ENCODE assay signal across 20 cellular contexts in genomic region chr12:52946334-52946733, GRCh38. TPM values are rescaled to one million over a fixed set of nuclear protein-coding genes. Genes with fewer than 3 reads are reported as not detected.
A peak's percentile ranks its signal among the peaks of the same experiment; 100 is the strongest.
DNase-seq lines count a peak whose midpoint lies in the region; ATAC-seq, FAIRE-seq and TF ChIP-seq lines count a peak whose summit lies in the region.
"Had no signal": no experiment of that assay in that cellular context is flagged by ENCODE, and none has a peak within 500 bp of the region (broad histone marks: within the 10 kb centered on the region; RNA-seq: fewer than 3 reads in every experiment).

No MANE protein-coding gene starts in this region.

- no peak overlapping the region; the same call in 1 of the 2 replicates for H3K4ac ChIP-seq in H9 (ENCODE audit: low read depth, low read length)

- no peaks in the 10 kb centered on the region for H3K27me3 ChIP-seq in H9 (ENCODE audit: insufficient read depth, low read length)
- no peaks in the 10 kb centered on the region for H3K27me3 ChIP-seq in K562 (ENCODE audit: control insufficient read depth in 2 of 2, insufficient read depth in 2 of 2, low read length in 2 of 2)
- H3K27me3 ChIP-seq in left lung: peaks cover 0 to 23% of the 10 kb centered on the region in 2 donors
- peaks cover 0 to 4% of the 10 kb centered on the region in 2 donors for H3K27me3 ChIP-seq in small intestine (ENCODE audit: control insufficient read depth in 2 of 2, insufficient read depth in 2 of 2, low read length in 2 of 2)
- peaks cover 6 to 19% (median 12%) of the 10 kb centered on the region in 3 donors for H3K27me3 ChIP-seq in sigmoid colon
- H3K27me3 ChIP-seq: testis had no signal

- intact Hi-C loops in K562 (cut with micrococcal nuclease) (no loop called here), left lung (cut with DNase I) (no loop called here), sigmoid colon (cut with DNase I) (no loop called here)

- no CpG with 5 or more reads among the region's 1 CpG for WGBS in H9 (ENCODE audit: extremely low coverage, insufficient read length, low lambda C conversion rate)
- 9% methylated on average over 1 of the region's 1 CpG for WGBS in K562 (ENCODE audit: insufficient coverage, low coverage, missing lambda C conversion rate)
- WGBS in small intestine, 3 donors: 0 to 19% (median 18%) methylated on average over 1 of the region's 1 CpG
- 0 to 9% methylated on average over 1 of the region's 1 CpG for WGBS in sigmoid colon, 2 donors

- H4K5ac ChIP-seq in H9 (ENCODE audit: insufficient read length, low read depth, low read length): no peak overlapping the region

- H2AFZ ChIP-seq in H9 (ENCODE audit: low read length) (no peak overlapping the region), K562 (ENCODE audit: low read depth, low read length) (no peak overlapping the region)

- H2BK120ac ChIP-seq in H9 (ENCODE audit: low read depth, low read length, poor library complexity, severe bottlenecking): no peak overlapping the region

- no TSS peak for BruUV-seq in K562 (replicated peaks; lab: Mats Ljungman, UMichigan)

- TF ChIP-seq EP300 in K562 (IDR thresholded peaks at IDR 0.05; ENCODE audit: low read length) (no peak), sigmoid colon (IDR thresholded peaks at IDR 0.05) (no peak)

- H3K4me3 ChIP-seq in K562: no peak overlapping the region
- H3K4me3 ChIP-seq in left lung: no peak overlapping the region
- no peak overlapping the region for H3K4me3 ChIP-seq in small intestine (ENCODE audit: low read depth in 1 of 2, low read length in 2 of 2)
- no peak overlapping the region for H3K4me3 ChIP-seq in sigmoid colon
- H3K4me3 ChIP-seq: BLaER1 treated with 17β-estradiol and CSF1 and Interleukin-3, amounts not matched to agents 10 nM and 100 nM; testis had no signal

- peak overlapping the region; percentile 89 for H3K27ac ChIP-seq in H9 (ENCODE audit: insufficient read length, low read depth, low read length)
- H3K27ac ChIP-seq in K562 (ENCODE audit: extremely low read depth, low read depth, low read length): 0 out of 3 replicates have a peak overlapping the region, but pooled peaks have one; percentile 8
- H3K27ac ChIP-seq in left lung: peak overlapping the region; percentile 13 to 57
- peak overlapping the region; percentile 6 to 53 for H3K27ac ChIP-seq in small intestine (ENCODE audit: low read depth in 1 of 2, low read length in 1 of 2)
- no peak overlapping the region for H3K27ac ChIP-seq in sigmoid colon
- H3K27ac ChIP-seq: BLaER1 treated with 17β-estradiol and CSF1 and Interleukin-3, amounts not matched to agents 10 nM and 100 nM; parathyroid adenoma; testis had no signal

- H3K79me2 ChIP-seq in H9 (ENCODE audit: insufficient read depth, low read length) (peaks cover 10% of the 10 kb centered on the region; the same call in 1 of the 2 replicates), K562 (ENCODE audit: control insufficient read depth, insufficient read depth, low read length) (peaks cover 38% of the 10 kb centered on the region)
- H3K79me2 ChIP-seq: parathyroid adenoma had no signal

- H3K36me3 ChIP-seq in K562 (ENCODE audit: control insufficient read depth, insufficient read depth, low read length): peaks cover 26% of the 10 kb centered on the region
- H3K36me3 ChIP-seq in left lung: peaks cover 0 to 2% of the 10 kb centered on the region in 2 donors
- peaks cover 0 to 5% of the 10 kb centered on the region in 2 donors for H3K36me3 ChIP-seq in small intestine (ENCODE audit: control insufficient read depth in 2 of 2, insufficient read depth in 2 of 2, low read length in 2 of 2)
- H3K36me3 ChIP-seq in sigmoid colon: no peaks in the 10 kb centered on the region
- H3K36me3 ChIP-seq: BLaER1 treated with 17β-estradiol and CSF1 and Interleukin-3, amounts not matched to agents 10 nM and 100 nM had no signal

- no peak overlapping the region for H2BK5ac ChIP-seq in H9 (ENCODE audit: insufficient read length, low read length)

- no peak for DNase-seq in H9
- DNase-seq in K562 (ENCODE audit: extremely low read depth in 1 of 4, low spot score in 3 of 4): no peak
- no peak for DNase-seq in left lung
- DNase-seq in small intestine: no peak
- DNase-seq in NCI-H748 treated with DMSO at 0.1 percent for 48 hours (lab: John Stamatoyannopoulos, UW): no peak
- no peak for DNase-seq in sigmoid colon
- no peak for DNase-seq in AG08395 (ENCODE audit: low spot score)
- DNase-seq: activated CD8-positive, alpha-beta memory T cell treated with anti-CD3 and anti-CD28 coated beads, Interleukin-2, amount 50 U/mL, for 4 hours; cerebellar nuclear complex; DMS79; NCI-H1092; NCI-H446; stimulated activated CD4-positive, alpha-beta T cell treated with anti-CD3 and anti-CD28 coated beads, Interleukin-12 subunit alpha, Interleukin-12 subunit beta, amount 100 ng/mL, for 4 hours had no signal

- H4K8ac ChIP-seq in H9 (replicated peaks; ENCODE audit: insufficient read length, low read depth, low read length): no peak overlapping the region

- CTCF ChIA-PET in K562 (lab: Yijun Ruan, JAX; ENCODE audit: low intra/inter-chr PET ratio): interaction anchor here (0.6 kb wide), 1 partner anchor 22 kb away, joined by 3 read pairs; no protein-coding TSS in a partner anchor

- no peak overlapping the region for H4K91ac ChIP-seq in H9 (ENCODE audit: insufficient read length, low read depth, low read length)

- TF ChIP-seq POLR2A in K562 (conservative IDR thresholded peaks at IDR 0.05) (no peak), sigmoid colon (IDR thresholded peaks at IDR 0.05) (no peak)

- peaks cover 14% of the 10 kb centered on the region for H3K23me2 ChIP-seq in H9 (ENCODE audit: insufficient read length, low read depth, low read length, poor library complexity, severe bottlenecking)

- H2BK12ac ChIP-seq in H9 (ENCODE audit: insufficient read length, low read depth, low read length): peak overlapping the region; percentile 36

- no peak for TF ChIP-seq RAD21 in K562 (CRISPR knock-in tag; conservative IDR thresholded peaks at IDR 0.05 in 1 of 2, IDR thresholded peaks at IDR 0.05 in 1 of 2)

- H2AK5ac ChIP-seq in H9 (ENCODE audit: insufficient read length, low read length): no peak overlapping the region

- peaks cover 4% of the 10 kb centered on the region for H3K79me1 ChIP-seq in H9 (ENCODE audit: insufficient read depth, low read depth, low read length, poor library complexity, severe bottlenecking)

- H2BK15ac ChIP-seq in H9 (ENCODE audit: low read depth, low read length): no peak overlapping the region

- H3K9ac ChIP-seq in H9 (ENCODE audit: extremely low read depth, insufficient read length, low read length) (no peak overlapping the region), K562 (ENCODE audit: insufficient read depth in 1 of 2, low read depth in 2 of 2, low read length in 2 of 2) (peak overlapping the region; percentile 12 to 83; a peak in 2 of 4 replicates)
- H3K9ac ChIP-seq: BLaER1 treated with 17β-estradiol and CSF1 and Interleukin-3, amounts not matched to agents 10 nM and 100 nM; parathyroid adenoma had no signal

- in situ Hi-C loops in K562 (cut with MboI): no loop called here

- peaks cover 69 to 79% of the 10 kb centered on the region in 2 experiments for H3K4me1 Mint-ChIP-seq in H9

- no peaks in the 10 kb centered on the region for H3K9me3 Mint-ChIP-seq in H9
- H3K9me3 Mint-ChIP-seq: activated naive CD4-positive, alpha-beta T cell treated with anti-CD3 and anti-CD28 coated beads, Interleukin-2, amount 50 U/mL, for 72 hours had no signal

- TF ChIP-seq CTCF in H9 (conservative IDR thresholded peaks at IDR 0.05) (no peak), K562 (IDR thresholded peaks at IDR 0.05 in 2 of 3, conservative IDR thresholded peaks at IDR 0.05 in 1 of 3; ENCODE audit: insufficient read depth in 2 of 3, low read depth in 1 of 3, low read length in 3 of 3) (no peak), left lung (IDR thresholded peaks at IDR 0.05) (no peak), sigmoid colon (IDR thresholded peaks at IDR 0.05) (no peak)

- peak; percentile 11 for FAIRE-seq in K562 (lab: Jason Lieb, UNC)
- no peak for FAIRE-seq in small intestine (lab: Jason Lieb, UNC)
- FAIRE-seq: HTR-8/SVneo had no signal

- H3K27me3 Mint-ChIP-seq in H9 (ENCODE audit: low read depth): no peaks in the 10 kb centered on the region

- H3K9me3 ChIP-seq in H9 (ENCODE audit: control insufficient read depth, low read depth, low read length) (no peaks in the 10 kb centered on the region), K562 (replicated peaks; ENCODE audit: control insufficient read depth, insufficient read depth, low read depth, low read length) (no peaks in the 10 kb centered on the region), left lung (no peaks in the 10 kb centered on the region), small intestine (ENCODE audit: control insufficient read depth, low read depth) (no peaks in the 10 kb centered on the region), sigmoid colon (no peaks in the 10 kb centered on the region)
- H3K9me3 ChIP-seq: BLaER1 treated with 17β-estradiol and CSF1 and Interleukin-3, amounts not matched to agents 10 nM and 100 nM; testis had no signal

- H3K36me3 Mint-ChIP-seq in H9 (ENCODE audit: insufficient read depth in 1 of 3, low read depth in 3 of 3): peaks cover 19 to 21% (median 20%) of the 10 kb centered on the region in 3 experiments; a peak in 6 of 7 replicates
- H3K36me3 Mint-ChIP-seq: activated naive CD4-positive, alpha-beta T cell treated with anti-CD3 and anti-CD28 coated beads, Interleukin-2, amount 50 U/mL, for 72 hours had no signal

- no peak overlapping the region for H2BK20ac ChIP-seq in H9 (ENCODE audit: low read depth, low read length, poor library complexity, severe bottlenecking)

- H4K20me1 ChIP-seq in H9 (ENCODE audit: control insufficient read depth, insufficient read depth, insufficient read length): no peaks in the 10 kb centered on the region
- H4K20me1 ChIP-seq in K562 (replicated peaks; ENCODE audit: control insufficient read depth, insufficient read depth, low read length): peaks cover 3% of the 10 kb centered on the region
- H4K20me1 ChIP-seq: BLaER1 treated with 17β-estradiol and CSF1 and Interleukin-3, amounts not matched to agents 10 nM and 100 nM had no signal

- H3K27ac Mint-ChIP-seq in H9: peak overlapping the region; percentile 95 to 98 (median 96); a peak in 5 of 7 replicates
- H3K27ac Mint-ChIP-seq: activated naive CD4-positive, alpha-beta T cell treated with anti-CD3 and anti-CD28 coated beads, Interleukin-2, amount 50 U/mL, for 72 hours had no signal

- H3K4me3 Mint-ChIP-seq in H9: peak overlapping the region in 1 of 2 experiments; percentile 65; a peak in 3 of 5 replicates

- peaks cover 22% of the 10 kb centered on the region for H3K4me1 ChIP-seq in H9 (ENCODE audit: insufficient read depth, low read length)
- peaks cover 63 to 65% of the 10 kb centered on the region in 2 experiments for H3K4me1 ChIP-seq in K562 (replicated peaks in 1 of 2; ENCODE audit: control insufficient read depth in 2 of 2, insufficient read depth in 2 of 2, low read length in 2 of 2)
- peaks cover 5 to 14% of the 10 kb centered on the region in 2 donors for H3K4me1 ChIP-seq in left lung
- H3K4me1 ChIP-seq in small intestine (ENCODE audit: control insufficient read depth in 2 of 2, insufficient read depth in 1 of 2, low read depth in 1 of 2, low read length in 1 of 2): peaks cover 3 to 5% of the 10 kb centered on the region in 2 donors
- peaks cover 0 to 11% (median 9%) of the 10 kb centered on the region in 4 donors for H3K4me1 ChIP-seq in sigmoid colon
- H3K4me1 ChIP-seq: BLaER1 treated with 17β-estradiol and CSF1 and Interleukin-3, amounts not matched to agents 10 nM and 100 nM had no signal

- no peak overlapping the region for H3K56ac ChIP-seq in H9 (ENCODE audit: insufficient read length, low read depth, low read length)

- H3K18ac ChIP-seq in H9 (ENCODE audit: insufficient read length, low read depth, low read length): no peak overlapping the region

- H3K23ac ChIP-seq in H9 (ENCODE audit: insufficient read length, low read depth, low read length): no peak overlapping the region

- no peak for ATAC-seq in K562
- ATAC-seq in left lung: no peak
- no peak for ATAC-seq in HG03039 (IDR thresholded peaks at IDR 0.05; ENCODE audit: unreplicated experiment)
- ATAC-seq: activated naive CD4-positive, alpha-beta T cell treated with anti-CD3 and anti-CD28 coated beads, Interleukin-2, amount 50 U/mL, for 72 hours had no signal

- H3K14ac ChIP-seq in H9 (ENCODE audit: insufficient read depth, low read length): no peak overlapping the region

- no peak overlapping the region for H3T11ph ChIP-seq in H9 (ENCODE audit: low read length)

- POLR2A ChIA-PET in K562 (lab: Yijun Ruan, JAX): interaction anchor here (1.3 to 4.7 kb wide), 4 partner anchors 11 to 51 kb away, joined by 3 to 16 read pairs (median 8); no protein-coding TSS in a partner anchor

- H3K9me1 ChIP-seq in K562 (ENCODE audit: control insufficient read depth, insufficient read depth, low read length): no peaks in the 10 kb centered on the region

- peak overlapping the region; percentile 30 for H3K4me2 ChIP-seq in H9 (ENCODE audit: insufficient read depth, insufficient read length, low read length)
- no peak overlapping the region for H3K4me2 ChIP-seq in K562 (ENCODE audit: insufficient read depth, low read length)
- H3K4me2 ChIP-seq: BLaER1 treated with 17β-estradiol and CSF1 and Interleukin-3, amounts not matched to agents 10 nM and 100 nM had no signal

RNA-seq across cellular contexts. Expression of gene KRT18, which starts 2.6 kb away (rescaled TPM):
- total RNA-seq in H9 (2021) (245 and 263 TPM in 2 replicates), K562 (2014; rRNA removed) (486 and 561 TPM in 2 replicates), K562 (2014; rRNA removed; fragmentation: Illumina TruSeq; extraction: Trizol) (206 and 246 TPM in 2 replicates), K562 (2015; rRNA removed; fragmentation: Illumina TruSeq; extraction: Trizol) (279 and 281 TPM in 2 replicates), K562 (2021) (332 and 346 TPM in 2 replicates), left lung (100 to 1,000 TPM; 447 to 667 TPM), sigmoid colon (1 to 10 TPM; 1.5 to 3.9 (median 2.5) TPM)
- 104 and 217 TPM in 2 replicates for total RNA-seq in K562 (2011; cell fraction: chromatin; rRNA removed; ENCODE audit: low replicate concordance)
- total RNA-seq in K562 (2011; cell fraction: nucleolus; rRNA removed): 123 and 155 TPM in 2 replicates
- total RNA-seq in K562 (2011; cell fraction: nucleoplasm; rRNA removed): 141 and 184 TPM in 2 replicates
- polyA plus RNA-seq in K562 (2011; rRNA removed) (349 and 358 TPM in 2 replicates), K562 (2014; fragmentation: Illumina TruSeq; extraction: Trizol) (323 and 346 TPM in 2 replicates), K562 (2014; fragmentation: Nextera tagmentation; extraction: Ambion mirVana) (10 to 100 TPM; 26.3 to 34.2 TPM), K562 (2014; rRNA removed) (231 and 235 TPM in 2 replicates), small intestine (100 to 1,000 TPM; 484 to 728 (median 496) TPM), sigmoid colon (100 to 1,000 TPM; 596 to 847 (median 800) TPM)
- 448 and 603 TPM in 2 replicates for polyA plus RNA-seq in K562 (2011; cell fraction: cytosol; rRNA removed)
- 384 and 542 TPM in 2 replicates for polyA plus RNA-seq in K562 (2011; cell fraction: nucleus; rRNA removed)
- 369 and 519 TPM in 2 replicates for polyA plus RNA-seq in K562 (2012)
- 306 and 320 TPM in 2 replicates for polyA minus RNA-seq in K562 (2011; rRNA and poly(A)+ RNA removed)
- polyA minus RNA-seq in K562 (2011; cell fraction: cytosol; rRNA and poly(A)+ RNA removed): 439 and 476 TPM in 2 replicates
- 86.2 and 137 TPM in 2 replicates for polyA minus RNA-seq in K562 (2011; cell fraction: nucleus; rRNA and poly(A)+ RNA removed)
- total RNA-seq: OCI-LY7 had no signal

RNA-seq across cellular contexts. Expression of gene KRT8, which starts 41.5 kb away (rescaled TPM):
- 244 and 247 TPM in 2 replicates for total RNA-seq in H9 (2021)
- 132 and 303 TPM in 2 replicates for total RNA-seq in K562 (2011; cell fraction: chromatin; rRNA removed; ENCODE audit: low replicate concordance)
- total RNA-seq in K562 (2011; cell fraction: nucleolus; rRNA removed): 225 and 301 TPM in 2 replicates
- total RNA-seq in K562 (2011; cell fraction: nucleoplasm; rRNA removed): 196 and 242 TPM in 2 replicates
- total RNA-seq in K562 (2014; rRNA removed): 262 and 326 TPM in 2 replicates
- 157 and 159 TPM in 2 replicates for total RNA-seq in K562 (2014; rRNA removed; fragmentation: Illumina TruSeq; extraction: Trizol)
- 193 and 197 TPM in 2 replicates for total RNA-seq in K562 (2015; rRNA removed; fragmentation: Illumina TruSeq; extraction: Trizol)
- 364 and 392 TPM in 2 replicates for total RNA-seq in K562 (2021)
- polyA plus RNA-seq in K562 (2011; rRNA removed): 616 and 661 TPM in 2 replicates
- polyA plus RNA-seq in K562 (2011; cell fraction: cytosol; rRNA removed): 730 and 1,428 TPM in 2 replicates
- polyA plus RNA-seq in K562 (2011; cell fraction: nucleus; rRNA removed): 253 and 293 TPM in 2 replicates
- 420 and 432 TPM in 2 replicates for polyA plus RNA-seq in K562 (2012)
- polyA plus RNA-seq in K562 (2014; fragmentation: Illumina TruSeq; extraction: Trizol): 260 and 315 TPM in 2 replicates
- 10 to 100 TPM; 41.5 to 49.8 TPM for polyA plus RNA-seq in K562 (2014; fragmentation: Nextera tagmentation; extraction: Ambion mirVana)
- 388 and 435 TPM in 2 replicates for polyA plus RNA-seq in K562 (2014; rRNA removed)
- 930 and 1,077 TPM in 2 replicates for polyA minus RNA-seq in K562 (2011; rRNA and poly(A)+ RNA removed)
- polyA minus RNA-seq in K562 (2011; cell fraction: cytosol; rRNA and poly(A)+ RNA removed): 578 and 629 TPM in 2 replicates
- polyA minus RNA-seq in K562 (2011; cell fraction: nucleus; rRNA and poly(A)+ RNA removed): 134 and 183 TPM in 2 replicates
- 1,000 to 10,000 TPM in 1 of 2 donors, 100 to 1,000 TPM in 1; 583 to 1,126 TPM for total RNA-seq in left lung
- 1,000 to 10,000 TPM; 2,417 to 3,002 (median 2,429) TPM for polyA plus RNA-seq in small intestine
- total RNA-seq in sigmoid colon: 10 to 100 TPM; 20.6 to 63.1 (median 35.5) TPM
- 1,000 to 10,000 TPM; 3,181 to 3,526 (median 3,402) TPM for polyA plus RNA-seq in sigmoid colon

RNA-seq across cellular contexts. Expression of gene EIF4B, which starts 59.9 kb away (rescaled TPM):
- total RNA-seq in H9 (2021) (713 and 723 TPM in 2 replicates), K562 (2014; rRNA removed) (617 and 636 TPM in 2 replicates), K562 (2014; rRNA removed; fragmentation: Illumina TruSeq; extraction: Trizol) (669 and 710 TPM in 2 replicates), K562 (2015; rRNA removed; fragmentation: Illumina TruSeq; extraction: Trizol) (624 and 636 TPM in 2 replicates), K562 (2021) (535 and 617 TPM in 2 replicates), left lung (100 to 1,000 TPM; 326 to 378 TPM), sigmoid colon (100 to 1,000 TPM; 475 to 575 (median 524) TPM)
- 260 and 374 TPM in 2 replicates for total RNA-seq in K562 (2011; cell fraction: chromatin; rRNA removed; ENCODE audit: low replicate concordance)
- total RNA-seq in K562 (2011; cell fraction: nucleolus; rRNA removed): 137 and 149 TPM in 2 replicates
- 211 and 264 TPM in 2 replicates for total RNA-seq in K562 (2011; cell fraction: nucleoplasm; rRNA removed)
- polyA plus RNA-seq in K562 (2011; rRNA removed) (489 and 497 TPM in 2 replicates), K562 (2014; fragmentation: Illumina TruSeq; extraction: Trizol) (552 and 578 TPM in 2 replicates), K562 (2014; fragmentation: Nextera tagmentation; extraction: Ambion mirVana) (100 to 1,000 TPM; 138 to 150 TPM), K562 (2014; rRNA removed) (312 and 317 TPM in 2 replicates), small intestine (100 to 1,000 TPM; 160 to 236 (median 176) TPM), sigmoid colon (100 to 1,000 TPM; 136 to 233 (median 218) TPM)
- 278 and 542 TPM in 2 replicates for polyA plus RNA-seq in K562 (2011; cell fraction: cytosol; rRNA removed)
- 180 and 236 TPM in 2 replicates for polyA plus RNA-seq in K562 (2011; cell fraction: nucleus; rRNA removed)
- 383 and 523 TPM in 2 replicates for polyA plus RNA-seq in K562 (2012)
- polyA minus RNA-seq in K562 (2011; rRNA and poly(A)+ RNA removed): 1,377 and 1,493 TPM in 2 replicates
- 466 and 538 TPM in 2 replicates for polyA minus RNA-seq in K562 (2011; cell fraction: cytosol; rRNA and poly(A)+ RNA removed)
- 102 and 253 TPM in 2 replicates for polyA minus RNA-seq in K562 (2011; cell fraction: nucleus; rRNA and poly(A)+ RNA removed)

Comparison
In these comparisons a context has a peak if more than half of its experiments do, and no peak if none do; other contexts are left out.
1. H3K27ac ChIP-seq: peak in H9 (single experiment), K562 (single experiment), left lung (2 of 2) and small intestine (2 of 2); none in sigmoid colon (0 of 4).
2. RNA of gene KRT18, which starts 2.6 kb away (total RNA-seq): 447 to 667 TPM in left lung, 104 to 561 TPM in K562 and 245 to 263 TPM in H9; 1.5 to 3.9 TPM in sigmoid colon; every median in the first group is over 10 times any median in the second.